Comparison of ENCODE assay signal across 8 cellular contexts in the genomic region with DNA sequence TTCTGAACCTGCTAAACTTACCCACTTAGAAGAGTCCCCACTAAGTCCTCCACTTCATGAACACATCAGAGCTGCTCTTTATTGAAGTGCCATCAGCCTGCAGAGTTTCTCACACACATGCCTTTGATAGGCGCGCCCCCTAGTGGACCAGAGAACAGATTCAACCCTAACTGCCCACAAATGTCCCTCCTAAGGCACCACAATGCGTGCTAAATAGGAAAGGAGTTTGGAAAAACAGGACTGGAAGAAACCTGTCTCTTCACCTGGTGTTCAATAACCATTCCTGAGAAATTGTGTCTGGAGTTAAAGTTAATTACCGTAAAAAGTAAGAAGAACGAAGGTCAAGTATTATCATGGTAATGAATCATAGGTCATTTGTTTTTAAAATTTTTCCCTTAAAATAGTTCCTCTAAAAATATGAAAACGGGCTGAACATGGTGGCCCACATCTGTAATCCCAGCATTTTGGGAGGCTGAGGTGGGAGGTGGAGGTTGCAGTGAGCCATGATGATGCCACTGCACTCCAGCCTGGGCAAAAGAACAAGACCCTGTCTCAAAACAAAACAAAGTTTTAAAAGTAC.
DNase-seq lines count a peak whose midpoint lies in the region; ATAC-seq and TF ChIP-seq lines count a peak whose summit lies in the region.

No MANE protein-coding gene starts in this region.

- no peak for TF ChIP-seq POLR2A in sigmoid colon (IDR thresholded peaks at IDR 0.05)

- H3K4me1 Mint-ChIP-seq in T-helper 17 cell = peaks cover 11% of the 10 kb centered on the region

- H3K27me3 Mint-ChIP-seq in T-helper 17 cell = no peaks in the 10 kb centered on the region

- H3K4me3 Mint-ChIP-seq in T-helper 17 cell = no peak overlapping the region

- H3K27me3 ChIP-seq in right cardiac atrium (ENCODE audit: control insufficient read depth, insufficient read depth) (no peaks in the 10 kb centered on the region), sigmoid colon (no peaks in the 10 kb centered on the region)

- peak; percentile 65 for ATAC-seq in GM18907 (IDR thresholded peaks at IDR 0.05; ENCODE audit: unreplicated experiment)
- peak; percentile 81 for ATAC-seq in T-helper 17 cell
- peak; percentile 62 to 76 for ATAC-seq in right cardiac atrium
- no peak for ATAC-seq in HG03432 (IDR thresholded peaks at IDR 0.05; ENCODE audit: unreplicated experiment)

- H3K4me1 ChIP-seq in right cardiac atrium (ENCODE audit: control insufficient read depth, insufficient read depth, low read length) (peaks cover 4% of the 10 kb centered on the region), sigmoid colon (peaks cover 0 to 43% (median 33%) of the 10 kb centered on the region in 4 donors)

- H3K27ac Mint-ChIP-seq in T-helper 17 cell = no peak overlapping the region

- peaks cover 0 to 3% (median 1%) of the 10 kb centered on the region in 4 donors for H3K36me3 ChIP-seq in sigmoid colon

- 36% methylated on average over 6 of the region's 6 CpGs for WGBS in right cardiac atrium
- 11 to 37% methylated on average over 6 of the region's 6 CpGs for WGBS in sigmoid colon, 2 donors

- no peak overlapping the region for H3K27ac ChIP-seq in right cardiac atrium (ENCODE audit: low read length)
- H3K27ac ChIP-seq in sigmoid colon = no peak overlapping the region

- H3K4me3 ChIP-seq in right cardiac atrium (ENCODE audit: low read length) = no peak overlapping the region
- no peak overlapping the region for H3K4me3 ChIP-seq in sigmoid colon

- TF ChIP-seq EP300 in sigmoid colon (IDR thresholded peaks at IDR 0.05) = no peak

- intact Hi-C loops in right cardiac atrium (cut with DNase I) (loop anchor here in 2 of 4 donors (5.0 kb wide), 2 partner anchors 232 to 712 kb away; no protein-coding TSS in a partner anchor), sigmoid colon (cut with DNase I) (loop anchor here (2.0 to 5.0 kb wide), 2 partner anchors 16 to 712 kb away; no protein-coding TSS in a partner anchor)

- DNase-seq in AG08395 (ENCODE audit: low spot score) (peak; percentile 67), NCI-H1092 treated with DMSO at 0.1 percent for 48 hours (lab: John Stamatoyannopoulos, UW) (peak; percentile 78), T-helper 17 cell (peak; percentile 48 to 65 (median 53)), amniotic stem cell (lab: John Stamatoyannopoulos, UW) (peak; percentile 57), right cardiac atrium (peak; percentile 83 to 92 (median 84)), sigmoid colon (peak; percentile 87)

- peaks cover 8% of the 10 kb centered on the region for H3K36me3 Mint-ChIP-seq in T-helper 17 cell (ENCODE audit: low read depth)

- no peaks in the 10 kb centered on the region for H3K9me3 ChIP-seq in T-helper 17 cell (ENCODE audit: control insufficient read depth, low read length, poor library complexity, severe bottlenecking)
- no peaks in the 10 kb centered on the region for H3K9me3 ChIP-seq in right cardiac atrium (ENCODE audit: control insufficient read depth, low read length)
- no peaks in the 10 kb centered on the region for H3K9me3 ChIP-seq in sigmoid colon

- peak; percentile 62 to 89 (median 78) for TF ChIP-seq CTCF in sigmoid colon (IDR thresholded peaks at IDR 0.05)
